ENCODE assay signal across 8 cellular contexts in the genomic region with DNA sequence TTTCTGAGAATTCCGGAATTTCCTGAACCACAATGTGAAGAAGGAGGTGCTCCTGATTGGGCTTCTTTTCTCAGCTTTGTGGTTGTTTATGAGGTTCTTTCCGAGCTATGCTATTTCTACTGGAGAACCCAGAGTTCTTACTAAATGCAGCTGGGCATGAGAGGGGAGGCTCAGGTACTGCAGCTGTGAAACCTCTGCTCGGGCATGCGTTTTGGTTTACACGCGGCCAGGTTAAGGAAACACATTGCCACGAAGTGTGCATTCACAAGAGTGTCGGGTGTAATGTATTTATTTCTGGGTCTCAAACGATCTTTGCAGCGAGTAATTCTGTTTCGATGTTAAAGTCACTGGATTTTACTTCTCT. TPM values are rescaled to one million over a fixed set of nuclear protein-coding genes. Genes with fewer than 3 reads are reported as not detected.
DNase-seq lines count a peak whose midpoint lies in the region; ATAC-seq and TF ChIP-seq lines count a peak whose summit lies in the region.

No MANE protein-coding gene starts in this region.

- peaks cover 35% of the 10 kb centered on the region for H3K4me1 Mint-ChIP-seq in brain

- H3K27ac Mint-ChIP-seq in brain, result peak overlapping the region; percentile 58 to 97 (median 77)

- peak; percentile 20 for ATAC-seq in GM19035 (IDR thresholded peaks at IDR 0.05; ENCODE audit: unreplicated experiment)
- ATAC-seq in HG03139 (IDR thresholded peaks at IDR 0.05; ENCODE audit: unreplicated experiment), result peak; percentile 23

- H3K36me3 ChIP-seq in SJSA1, result peaks cover 38% of the 10 kb centered on the region

- H3K9me3 ChIP-seq in SJSA1 (replicated peaks), result peaks cover 3% of the 10 kb centered on the region; the same call in 1 of the 2 replicates

- peak overlapping the region; percentile 90 to 96 (median 93) for H3K4me3 Mint-ChIP-seq in brain

- H3K36me3 Mint-ChIP-seq in brain, result peaks cover 27% of the 10 kb centered on the region

- peaks cover 38% of the 10 kb centered on the region for H3K27me3 Mint-ChIP-seq in brain

- peaks cover 16% of the 10 kb centered on the region for H3K4me1 ChIP-seq in SJSA1 (replicated peaks)

- H3K27ac ChIP-seq in C4-2B (peak overlapping the region; percentile 100), SJSA1 (no peak overlapping the region), layer of hippocampus (ENCODE audit: low read depth, low read length) (peak overlapping the region; percentile 21)

- peak overlapping the region; percentile 100 for H3K4me3 ChIP-seq in SJSA1

- DNase-seq in SJSA1 (ENCODE audit: low read depth in 1 of 2, low spot score in 2 of 2) (no peak), NCI-H524 treated with DMSO at 0.1 percent for 48 hours (lab: John Stamatoyannopoulos, UW) (no peak)
- peak in 2 of 3 donors; percentile 41 to 43 for DNase-seq in stimulated activated CD4-positive, alpha-beta T cell treated with anti-CD3 and anti-CD28 coated beads, TNF-alpha, amount 100 ng/mL, for 48 hours (ENCODE audit: low read depth in 3 of 3)

- TF ChIP-seq CTCF in C4-2B (conservative IDR thresholded peaks at IDR 0.05), result no peak
- no peak for TF ChIP-seq CTCF in brain (conservative IDR thresholded peaks at IDR 0.05)

- no peaks in the 10 kb centered on the region for H3K9me3 Mint-ChIP-seq in brain

- H3K27me3 ChIP-seq in SJSA1 (replicated peaks) (peaks cover 40% of the 10 kb centered on the region), layer of hippocampus (ENCODE audit: control insufficient read depth, insufficient read depth, low read length) (no peaks in the 10 kb centered on the region)

RNA-seq across cellular contexts. Expression of a gene that starts 0.7 kb away (rescaled TPM):
- total RNA-seq in SJSA1 (2014; rRNA removed; shearing (Covaris generic)), result 1.6 and 3.0 TPM in 2 replicates
- not detected for polyA plus RNA-seq in brain (ENCODE audit: insufficient read depth, low read depth, low replicate concordance)

RNA-seq across cellular contexts. Expression of a gene that starts 51.6 kb away (rescaled TPM):
- not detected in 2 replicates for total RNA-seq in SJSA1 (2014; rRNA removed; shearing (Covaris generic))
- polyA plus RNA-seq in brain (ENCODE audit: insufficient read depth, low read depth, low replicate concordance), result 3.1 TPM

Comparison
In these comparisons a context has a peak if more than half of its experiments do, and no peak if none do; other contexts are left out.
1. DNase-seq: peak in stimulated activated CD4-positive, alpha-beta T cell treated with anti-CD3 and anti-CD28 coated beads, TNF-alpha, amount 100 ng/mL, for 48 hours (2 of 3); none in SJSA1 (0 of 2) and NCI-H524 treated with DMSO at 0.1 percent for 48 hours (single experiment).